Comparison of ENCODE assay signal across 8 cellular contexts in the genomic region with DNA sequence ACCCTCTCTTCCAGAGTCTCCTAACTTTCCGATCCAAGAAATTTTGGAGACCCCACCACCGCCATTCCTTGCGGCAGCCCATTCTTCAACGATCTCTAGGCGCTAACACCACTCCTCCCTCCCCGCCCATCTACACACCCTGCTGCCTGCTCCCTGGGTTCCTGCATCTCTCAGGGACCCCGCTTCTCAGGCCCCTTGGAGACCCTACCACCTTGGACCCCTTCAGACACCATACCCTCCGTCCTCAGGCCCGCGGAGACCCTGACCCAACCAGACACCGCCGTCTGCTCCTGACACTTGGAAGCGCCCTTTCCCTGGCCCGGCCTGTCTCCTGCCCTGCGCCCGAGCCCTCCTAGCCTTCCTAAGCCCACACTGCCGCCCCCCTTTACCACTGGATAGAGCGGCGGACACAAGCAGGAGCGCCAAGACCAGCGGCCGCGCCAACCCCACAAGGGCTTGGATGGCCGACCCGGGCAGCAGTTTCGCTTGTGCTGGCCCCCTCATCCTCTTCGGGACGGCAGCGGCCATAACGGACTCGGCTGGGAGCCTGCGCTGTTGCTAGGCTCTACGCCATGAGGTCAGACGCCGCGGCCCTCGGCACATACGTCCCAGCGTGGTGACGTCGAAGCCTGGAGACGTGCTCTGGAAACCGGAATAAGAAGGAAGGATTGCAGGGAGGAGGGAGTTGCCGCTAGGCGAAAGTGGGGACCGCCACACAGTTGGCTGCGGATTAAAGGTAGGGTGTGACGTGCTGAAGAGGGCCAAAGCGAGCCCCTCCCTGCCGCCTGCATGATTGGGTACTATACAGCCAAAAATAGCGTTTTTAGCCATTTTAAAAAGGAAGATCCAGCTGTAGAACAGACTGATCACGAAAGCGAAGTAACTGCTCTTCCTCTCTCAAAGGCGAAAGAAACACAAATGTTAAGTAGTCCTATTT. TPM values are rescaled to one million over a fixed set of nuclear protein-coding genes. Genes with fewer than 3 reads are reported as not detected.
DNase-seq lines count a peak whose midpoint lies in the region; ATAC-seq and TF ChIP-seq lines count a peak whose summit lies in the region.

A gene (minus strand): TSS at position 569 of the 937 bp plus-strand sequence. CDS start 41 bp downstream, at position 528.

- TF ChIP-seq CTCF in GM13977 (IDR thresholded peaks at IDR 0.05; ENCODE audit: extremely low read depth, insufficient read depth, missing control alignments) (no peak), upper lobe of right lung (IDR thresholded peaks at IDR 0.05) (peak; percentile 16)

- H3K36me3 ChIP-seq in upper lobe of right lung = peaks cover 19% of the 10 kb centered on the region

- peak; percentile 97 for ATAC-seq in HG02884 (IDR thresholded peaks at IDR 0.05; ENCODE audit: unreplicated experiment)
- peak; percentile 99 for ATAC-seq in left cardiac atrium
- ATAC-seq in upper lobe of right lung = peak; percentile 99

- in situ Hi-C loops in GM13977 (cut with MboI; ENCODE audit: low pct_unique_long_range_greater_than_20kb, low sequenced_read_pairs, unreplicated experiment) = no loop called here

- DNase-seq in GM13977 (ENCODE audit: low spot score) (peak; percentile 88), NCI-H1694 (lab: John Stamatoyannopoulos, UW) (peak; percentile 92), amniotic stem cell (lab: John Stamatoyannopoulos, UW) (peak; percentile 98), left cardiac atrium (peak; percentile 98), posterior vena cava (ENCODE audit: low spot score) (peak; percentile 99), upper lobe of right lung (peak; percentile 98)

- H3K4me3 ChIP-seq in upper lobe of right lung = peak within 1 kb of the TSS; percentile 81

- H3K27ac Mint-ChIP-seq in T-helper 1 cell treated with Interleukin-12 subunit alpha and Interleukin-12 subunit beta and Interleukin-4 antibody, amounts not matched to agents 30 μg/mL and 1 μg/mL, for 36 hours = peak within 1 kb of the TSS; percentile 96

- H3K4me1 Mint-ChIP-seq in T-helper 1 cell treated with Interleukin-12 subunit alpha and Interleukin-12 subunit beta and Interleukin-4 antibody, amounts not matched to agents 30 μg/mL and 1 μg/mL, for 36 hours (ENCODE audit: low read depth) = peaks cover 25% of the 10 kb centered on the region

- H3K4me1 ChIP-seq in upper lobe of right lung = peaks cover 10% of the 10 kb centered on the region

- H3K27me3 Mint-ChIP-seq in T-helper 1 cell treated with Interleukin-12 subunit alpha and Interleukin-12 subunit beta and Interleukin-4 antibody, amounts not matched to agents 30 μg/mL and 1 μg/mL, for 36 hours (ENCODE audit: low read depth) = no peaks in the 10 kb centered on the region

- intact Hi-C loops in left cardiac atrium (cut with DNase I) (no loop called here), posterior vena cava (cut with DNase I) (no loop called here), upper lobe of right lung (cut with DNase I) (no loop called here)

- H3K9me3 Mint-ChIP-seq in T-helper 1 cell treated with Interleukin-12 subunit alpha and Interleukin-12 subunit beta and Interleukin-4 antibody, amounts not matched to agents 30 μg/mL and 1 μg/mL, for 36 hours = peaks cover 4% of the 10 kb centered on the region

- H3K36me3 Mint-ChIP-seq in T-helper 1 cell treated with Interleukin-12 subunit alpha and Interleukin-12 subunit beta and Interleukin-4 antibody, amounts not matched to agents 30 μg/mL and 1 μg/mL, for 36 hours (ENCODE audit: low read depth) = peaks cover 12% of the 10 kb centered on the region

- H3K9me3 ChIP-seq in upper lobe of right lung = no peaks in the 10 kb centered on the region

- H3K27me3 ChIP-seq in upper lobe of right lung = no peaks in the 10 kb centered on the region

- peak within 1 kb of the TSS; percentile 98 for H3K4me3 Mint-ChIP-seq in T-helper 1 cell treated with Interleukin-12 subunit alpha and Interleukin-12 subunit beta and Interleukin-4 antibody, amounts not matched to agents 30 μg/mL and 1 μg/mL, for 36 hours

- H3K27ac ChIP-seq in upper lobe of right lung = peak within 1 kb of the TSS; percentile 91

RNA-seq across cellular contexts. Expression of the gene that starts here (rescaled TPM):
- 10 to 100 TPM; 27.9 to 28.2 TPM for total RNA-seq in left cardiac atrium
- total RNA-seq in posterior vena cava = 10 to 100 TPM; 24.0 to 29.2 TPM
- 33.4 TPM for total RNA-seq in upper lobe of right lung

Comparison
In these comparisons a context has a peak if more than half of its experiments do, and no peak if none do; other contexts are left out.
1. Peak in every context shown above with its lines: DNase-seq, ATAC-seq, H3K4me3 ChIP-seq and H3K27ac ChIP-seq.